In the genomic region with DNA sequence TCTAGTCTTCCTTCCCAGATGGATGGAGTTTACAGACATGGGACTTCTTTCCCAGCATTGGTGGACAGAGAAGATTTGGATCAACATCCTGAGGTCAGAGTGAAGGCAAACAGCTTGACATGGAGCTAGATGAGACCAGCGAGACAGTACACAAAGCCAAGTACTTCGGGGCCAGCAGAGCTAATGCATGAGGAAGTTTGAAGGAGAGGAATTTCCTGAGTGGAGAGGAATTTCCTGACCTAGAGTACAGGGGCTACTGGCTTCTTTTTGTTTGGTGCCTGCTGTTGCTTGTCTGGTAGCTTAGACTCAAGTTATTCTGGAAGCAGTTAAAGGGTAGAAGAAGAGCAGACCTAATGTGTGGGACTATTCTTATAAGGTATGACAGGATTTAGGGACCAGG, we compare ENCODE assay signal across 16 cellular contexts.
A peak's percentile ranks its signal among the peaks of the same experiment; 100 is the strongest.
DNase-seq lines count a peak whose midpoint lies in the region; ATAC-seq and TF ChIP-seq lines count a peak whose summit lies in the region.
"Had no signal": no experiment of that assay in that cellular context is flagged by ENCODE, and none has a peak within 500 bp of the region (broad histone marks: within the 10 kb centered on the region; RNA-seq: fewer than 3 reads in every experiment).

No MANE protein-coding gene starts in this region.

- peaks cover 0 to 8% of the 10 kb centered on the region in 2 experiments for H3K27me3 ChIP-seq in mesenchymal stem cell (ENCODE audit: control insufficient read depth in 1 of 2, insufficient read depth in 1 of 2, low read length in 2 of 2)
- no peaks in the 10 kb centered on the region for H3K27me3 ChIP-seq in SK-N-SH (ENCODE audit: insufficient read depth)

- H2BK5ac ChIP-seq in mesenchymal stem cell (ENCODE audit: low read depth, low read length, poor library complexity, severe bottlenecking) = no peak overlapping the region

- H2BK12ac ChIP-seq in mesenchymal stem cell (ENCODE audit: low read length in 2 of 2) = no peak overlapping the region

- CTCF ChIA-PET in SK-N-SH (lab: Yijun Ruan, JAX) = no interaction called here

- no peak overlapping the region for H2BK120ac ChIP-seq in mesenchymal stem cell (ENCODE audit: low read depth, low read length)

- H3K18ac ChIP-seq in mesenchymal stem cell (ENCODE audit: low read depth in 1 of 2, low read length in 2 of 2) = no peak overlapping the region

- H4K91ac ChIP-seq in mesenchymal stem cell (ENCODE audit: low read length) = no peak overlapping the region

- no peak overlapping the region for H3K4ac ChIP-seq in mesenchymal stem cell (ENCODE audit: low read depth in 1 of 2, low read length in 2 of 2)

- H4K20me1 ChIP-seq in SK-N-SH (ENCODE audit: insufficient read depth) = no peaks in the 10 kb centered on the region

- 8% methylated on average over 2 of the region's 2 CpGs for WGBS in mesenchymal stem cell
- WGBS in SK-N-SH (ENCODE audit: low lambda C conversion rate) = 34% methylated on average over 2 of the region's 2 CpGs

- H2AFZ ChIP-seq in mesenchymal stem cell (ENCODE audit: low read depth, low read length) (no peak overlapping the region), SK-N-SH (ENCODE audit: low read depth) (no peak overlapping the region)

- no peaks in the 10 kb centered on the region for H3K9me2 ChIP-seq in SK-N-SH

- DNase-seq in T-helper 17 cell = no peak
- no peak for DNase-seq in chondrocyte (ENCODE audit: low spot score)
- DNase-seq in fibroblast of pulmonary artery (ENCODE audit: low read depth) = peak; percentile 53
- peak; percentile 23 for DNase-seq in mesenchymal stem cell
- no peak for DNase-seq in mesenteric fat pad (ENCODE audit: low spot score)
- DNase-seq in SK-N-SH = no peak
- DNase-seq: CD8-positive, alpha-beta T cell; COR-L47; DMS153; HCEC 1CT; HFFc6; KBM-7 had no signal

- H2AK5ac ChIP-seq in mesenchymal stem cell (ENCODE audit: low read length, severe bottlenecking) = no peak overlapping the region

- no peak for TF ChIP-seq EP300 in SK-N-SH (IDR thresholded peaks at IDR 0.05; ENCODE audit: borderline replicate concordance in 1 of 2, low read depth in 1 of 2, low read length in 1 of 2)

- no peak overlapping the region for H2BK15ac ChIP-seq in mesenchymal stem cell (ENCODE audit: low read depth, poor library complexity, severe bottlenecking)

- H3K4me1 ChIP-seq in mesenchymal stem cell (ENCODE audit: control insufficient read depth, insufficient read depth, low read depth, low read length) (no peaks in the 10 kb centered on the region), SK-N-SH (ENCODE audit: control insufficient read depth in 1 of 2, insufficient read depth in 2 of 2, low read depth in 1 of 2, low read length in 1 of 2) (no peaks in the 10 kb centered on the region)
- H3K4me1 ChIP-seq: A549 had no signal

- no peak for TF ChIP-seq RAD21 in SK-N-SH (IDR thresholded peaks at IDR 0.05; ENCODE audit: low read length)

- ATAC-seq in T-helper 17 cell (no peak), GM19035 (IDR thresholded peaks at IDR 0.05; ENCODE audit: unreplicated experiment) (no peak), GM19467 (IDR thresholded peaks at IDR 0.05; ENCODE audit: unreplicated experiment) (no peak)
- ATAC-seq: A549; CD8-positive, alpha-beta T cell had no signal

- H3K27ac ChIP-seq in mesenchymal stem cell (ENCODE audit: low read length, poor library complexity, severe bottlenecking) (no peak overlapping the region), SK-N-SH (ENCODE audit: low read depth in 2 of 2, low read length in 1 of 2) (no peak overlapping the region)
- H3K27ac ChIP-seq: A549 had no signal

- H3K36me3 ChIP-seq in mesenchymal stem cell (ENCODE audit: control insufficient read depth in 1 of 2, insufficient read depth in 2 of 2, low read depth in 1 of 2, low read length in 2 of 2) = no peaks in the 10 kb centered on the region
- no peaks in the 10 kb centered on the region for H3K36me3 ChIP-seq in SK-N-SH (replicated peaks in 1 of 2; ENCODE audit: control insufficient read depth in 1 of 2, insufficient read depth in 2 of 2, low read length in 1 of 2)

- H3K9me3 ChIP-seq in T-helper 17 cell (ENCODE audit: control insufficient read depth, low read length, poor library complexity, severe bottlenecking) (no peaks in the 10 kb centered on the region), mesenchymal stem cell (ENCODE audit: control insufficient read depth, low read length) (no peaks in the 10 kb centered on the region), SK-N-SH (no peaks in the 10 kb centered on the region)
- H3K9me3 ChIP-seq: A549 had no signal

- POLR2A ChIA-PET in SK-N-SH (lab: Yijun Ruan, JAX) = no interaction called here

- peaks cover 7% of the 10 kb centered on the region for H3K9me3 Mint-ChIP-seq in chondrocyte (ENCODE audit: low read depth)
- H3K9me3 Mint-ChIP-seq: CD14-positive monocyte; CD8-positive, alpha-beta T cell; HFFc6 had no signal

- H3K27ac Mint-ChIP-seq in T-helper 17 cell = no peak overlapping the region
- H3K27ac Mint-ChIP-seq in chondrocyte (ENCODE audit: unreplicated experiment) = peak overlapping the region; percentile 76
- H3K27ac Mint-ChIP-seq: CD8-positive, alpha-beta T cell; HFFc6 had no signal

- H3K4me1 Mint-ChIP-seq in T-helper 17 cell (no peaks in the 10 kb centered on the region), chondrocyte (ENCODE audit: low read depth) (peaks cover 13% of the 10 kb centered on the region)
- H3K4me1 Mint-ChIP-seq: CD14-positive monocyte had no signal

- H3K79me1 ChIP-seq in mesenchymal stem cell (replicated peaks; ENCODE audit: low read length, poor library complexity, severe bottlenecking) = no peaks in the 10 kb centered on the region

- H3K4me3 ChIP-seq in fibroblast of pulmonary artery (replicated peaks; ENCODE audit: low read depth, low read length) (no peak overlapping the region), mesenchymal stem cell (ENCODE audit: insufficient read depth in 1 of 2, low read depth in 1 of 2, low read length in 2 of 2) (no peak overlapping the region), SK-N-SH (ENCODE audit: low read depth in 2 of 2, low read length in 1 of 2) (no peak overlapping the region)
- H3K4me3 ChIP-seq: A549 had no signal

- no peak overlapping the region for H3K14ac ChIP-seq in mesenchymal stem cell (ENCODE audit: low read length in 2 of 2)

- H3K27me3 Mint-ChIP-seq in T-helper 17 cell (no peaks in the 10 kb centered on the region), chondrocyte (ENCODE audit: low read depth) (no peaks in the 10 kb centered on the region)

- TF ChIP-seq CTCF in chondrocyte (IDR thresholded peaks at IDR 0.05) = no peak
- no peak for TF ChIP-seq CTCF in fibroblast of pulmonary artery (IDR thresholded peaks at IDR 0.05; ENCODE audit: low read length, missing control alignments)
- TF ChIP-seq CTCF in SK-N-SH (IDR thresholded peaks at IDR 0.05) = no peak

- H3K36me3 Mint-ChIP-seq in T-helper 17 cell (ENCODE audit: low read depth) (no peaks in the 10 kb centered on the region), chondrocyte (ENCODE audit: low read depth) (no peaks in the 10 kb centered on the region)
- H3K36me3 Mint-ChIP-seq: CD14-positive monocyte; CD8-positive, alpha-beta T cell had no signal

- H3K9ac ChIP-seq in mesenchymal stem cell (ENCODE audit: low read length) = no peak overlapping the region
- H3K9ac ChIP-seq in SK-N-SH = no peak overlapping the region

- H3K4me2 ChIP-seq in mesenchymal stem cell (ENCODE audit: low read length, poor library complexity, severe bottlenecking) (no peak overlapping the region), SK-N-SH (no peak overlapping the region)
- H3K4me2 ChIP-seq: A549 had no signal

- no peaks in the 10 kb centered on the region for H3K79me2 ChIP-seq in SK-N-SH (ENCODE audit: insufficient read depth)

- no peak overlapping the region for H4K8ac ChIP-seq in mesenchymal stem cell (ENCODE audit: low read length)

- peak overlapping the region; percentile 21 for H3K4me3 Mint-ChIP-seq in T-helper 17 cell
- H3K4me3 Mint-ChIP-seq in chondrocyte (ENCODE audit: unreplicated experiment) = no peak overlapping the region
- H3K4me3 Mint-ChIP-seq: CD14-positive monocyte; CD8-positive, alpha-beta T cell; HFFc6 had no signal

- H3K23ac ChIP-seq in mesenchymal stem cell (ENCODE audit: low read length in 2 of 2) = no peak overlapping the region

- H3F3A ChIP-seq in SK-N-SH (replicated peaks; ENCODE audit: insufficient read depth) = no peaks in the 10 kb centered on the region

TF ChIP-seq in SK-N-SH, 30 proteins besides CTCF, POLR2A, EP300 and RAD21:
- TF ChIP-seq USF1 (IDR thresholded peaks at IDR 0.05; ENCODE audit: borderline replicate concordance, low read depth) = no peak
- TF ChIP-seq FOXM1 (IDR thresholded peaks at IDR 0.05; ENCODE audit: low read depth) = no peak
- TF ChIP-seq RFX5 (IDR thresholded peaks at IDR 0.05; ENCODE audit: low read length) = no peak
- no peak for TF ChIP-seq SIN3A (IDR thresholded peaks at IDR 0.05; ENCODE audit: borderline replicate concordance, low read depth, low read length)
- no peak for TF ChIP-seq TCF12 (IDR thresholded peaks at IDR 0.05)

Comparison
In these comparisons a context has a peak if more than half of its experiments do, and no peak if none do; other contexts are left out.
1. DNase-seq: peak in fibroblast of pulmonary artery (single experiment) and mesenchymal stem cell (single experiment); none in T-helper 17 cell (0 of 3), chondrocyte (single experiment), mesenteric fat pad (single experiment) and SK-N-SH (single experiment).